ENCODE assay signal across 30 cellular contexts in the genomic region with DNA sequence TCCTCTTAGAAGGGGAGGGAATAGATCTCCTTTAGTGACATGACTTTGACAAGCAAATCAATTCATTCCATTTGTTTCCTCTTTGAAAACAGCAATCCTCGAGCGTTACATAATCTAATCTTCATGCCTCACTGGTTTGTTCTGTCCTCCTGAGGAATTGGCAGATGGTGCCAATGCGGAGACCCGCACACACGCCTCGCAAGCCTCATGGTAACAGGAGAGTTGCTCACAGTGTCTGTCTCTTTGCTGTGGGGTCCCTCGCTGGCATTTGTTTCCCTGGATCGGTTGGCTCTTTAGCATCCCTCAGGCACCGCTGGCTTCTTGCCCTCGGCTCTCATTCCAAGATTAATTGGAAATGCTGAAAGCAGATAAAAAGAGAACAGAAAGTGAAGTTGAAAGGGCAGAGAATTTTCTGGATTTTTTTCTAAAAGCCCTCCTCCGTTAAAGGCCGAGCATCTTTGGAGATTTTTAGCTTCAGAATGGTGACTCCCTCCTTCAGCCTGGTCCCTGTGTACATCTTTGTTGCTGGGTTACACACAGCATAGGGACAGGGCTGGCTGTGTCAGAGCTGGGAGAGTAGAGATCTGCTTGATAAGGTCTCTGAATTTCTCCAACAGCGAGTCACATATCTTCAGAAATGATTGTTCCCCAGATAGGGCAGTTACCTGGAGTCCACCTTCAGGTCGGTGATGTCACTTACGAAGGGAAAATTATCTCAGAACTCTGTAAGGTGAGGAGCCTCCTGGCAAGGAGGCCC. TPM values are rescaled to one million over a fixed set of nuclear protein-coding genes. Genes with fewer than 3 reads are reported as not detected.
DNase-seq lines count a peak whose midpoint lies in the region; ATAC-seq, FAIRE-seq and TF ChIP-seq lines count a peak whose summit lies in the region.
"Had no signal": no experiment of that assay in that cellular context is flagged by ENCODE, and none has a peak within 500 bp of the region (broad histone marks: within the 10 kb centered on the region; RNA-seq: fewer than 3 reads in every experiment).

No MANE protein-coding gene starts in this region.

- no peaks in the 10 kb centered on the region for H3K79me1 ChIP-seq in mesendoderm (ENCODE audit: low read length)

- no peak overlapping the region for H3K4me3 Mint-ChIP-seq in MCF 10A (ENCODE audit: unreplicated experiment)
- H3K4me3 Mint-ChIP-seq in activated T-cell treated with anti-CD3 and anti-CD28 coated beads, Interleukin-2, amount 50 U/mL, for 72 hours = no peak overlapping the region
- H3K4me3 Mint-ChIP-seq in naive thymus-derived CD8-positive, alpha-beta T cell = no peak overlapping the region
- H3K4me3 Mint-ChIP-seq: activated naive CD4-positive, alpha-beta T cell treated with anti-CD3 and anti-CD28 coated beads, Interleukin-2, amount 10 ng/mL, durations not matched to agents 7 days and 5 days; stimulated activated naive CD8-positive, alpha-beta T cell treated with anti-CD3 and anti-CD28 coated beads, Interleukin-15, Interleukin-2, amounts not matched to agents 100 ng/mL and 50 ng/mL, for 24 hours; T-cell had no signal

- no peak overlapping the region for H2AK5ac ChIP-seq in mesendoderm (ENCODE audit: low read length)

- no peaks in the 10 kb centered on the region for H3K79me2 ChIP-seq in mammary epithelial cell (ENCODE audit: insufficient read depth, low read length)
- H3K79me2 ChIP-seq in K562 (ENCODE audit: control insufficient read depth, insufficient read depth, low read length) = no peaks in the 10 kb centered on the region
- H3K79me2 ChIP-seq in mesendoderm (ENCODE audit: control insufficient read depth, insufficient read depth, low read length) = no peaks in the 10 kb centered on the region

- TF ChIP-seq CTCF in mammary epithelial cell (conservative IDR thresholded peaks at IDR 0.05 in 1 of 2, IDR thresholded peaks at IDR 0.05 in 1 of 2; ENCODE audit: extremely low read depth in 1 of 2, insufficient read depth in 1 of 2, low read depth in 1 of 2, low read length in 2 of 2) = no peak
- TF ChIP-seq CTCF in MCF 10A (IDR thresholded peaks at IDR 0.05; ENCODE audit: unreplicated experiment) = no peak
- no peak for TF ChIP-seq CTCF in K562 (IDR thresholded peaks at IDR 0.05 in 2 of 3, conservative IDR thresholded peaks at IDR 0.05 in 1 of 3; ENCODE audit: insufficient read depth in 2 of 3, low read depth in 1 of 3, low read length in 3 of 3)

- in situ Hi-C loops in mammary epithelial cell (cut with MboI; ENCODE audit: low sequenced_read_pairs in 2 of 2) (no loop called here), K562 (cut with MboI) (no loop called here), HAP-1 (cut with MboI; ENCODE audit: low sequenced_read_pairs) (no loop called here)

- no peak for FAIRE-seq in K562 (lab: Jason Lieb, UNC)
- FAIRE-seq: A549, GM12878, keratinocyte, TTC549 had no signal

- H2BK120ac ChIP-seq in mesendoderm (ENCODE audit: low read depth, low read length) = no peak overlapping the region

- H3K4ac ChIP-seq in mesendoderm (ENCODE audit: low read depth, low read length) = no peak overlapping the region

- POLR2A ChIA-PET in MCF 10A (lab: Yijun Ruan, JAX) (no interaction called here), K562 (lab: Yijun Ruan, JAX) (no interaction called here)
- POLR2A ChIA-PET in naive thymus-derived CD8-positive, alpha-beta T cell (lab: Charles Lee) = no interaction called here

- H3K27ac Mint-ChIP-seq in MCF 10A (ENCODE audit: low read depth, unreplicated experiment) = no peak overlapping the region
- no peak overlapping the region for H3K27ac Mint-ChIP-seq in activated T-cell treated with anti-CD3 and anti-CD28 coated beads, Interleukin-2, amount 50 U/mL, for 72 hours
- peak overlapping the region in 1 of 10 donors; percentile 24 for H3K27ac Mint-ChIP-seq in naive thymus-derived CD8-positive, alpha-beta T cell
- H3K27ac Mint-ChIP-seq: activated naive CD4-positive, alpha-beta T cell treated with anti-CD3 and anti-CD28 coated beads, Interleukin-2, amount 10 ng/mL, durations not matched to agents 7 days and 5 days; stimulated activated naive CD8-positive, alpha-beta T cell treated with anti-CD3 and anti-CD28 coated beads, Interleukin-15, Interleukin-2, amounts not matched to agents 100 ng/mL and 50 ng/mL, for 24 hours; T-cell had no signal

- H3K4me1 ChIP-seq in mammary epithelial cell (ENCODE audit: insufficient read depth, low read length) (no peaks in the 10 kb centered on the region), K562 (replicated peaks in 1 of 2; ENCODE audit: control insufficient read depth in 2 of 2, insufficient read depth in 2 of 2, low read length in 2 of 2) (peaks cover 3 to 10% of the 10 kb centered on the region in 2 experiments; a peak in 4 of 5 replicates), mesendoderm (ENCODE audit: control insufficient read depth, low read depth, low read length) (no peaks in the 10 kb centered on the region), HAP-1 (peaks cover 7% of the 10 kb centered on the region)
- H3K4me1 ChIP-seq: ascending aorta, esophagus squamous epithelium, gastrocnemius medialis, right atrium auricular region, tibial artery had no signal

- no peaks in the 10 kb centered on the region for H4K20me1 ChIP-seq in mammary epithelial cell (ENCODE audit: insufficient read depth, low read length)
- H4K20me1 ChIP-seq in K562 (replicated peaks; ENCODE audit: control insufficient read depth, insufficient read depth, low read length) = no peaks in the 10 kb centered on the region

- no peak for TF ChIP-seq POLR2A in K562 (conservative IDR thresholded peaks at IDR 0.05)
- TF ChIP-seq POLR2A in erythroblast (IDR thresholded peaks at IDR 0.05; ENCODE audit: low read length) = no peak

- H3K9me1 ChIP-seq in K562 (ENCODE audit: control insufficient read depth, insufficient read depth, low read length) = no peaks in the 10 kb centered on the region

- CTCF ChIA-PET in mammary epithelial cell (lab: Charles Lee; ENCODE audit: low non-redundant PET) = no interaction called here
- CTCF ChIA-PET in MCF 10A (lab: Yijun Ruan, JAX) = no interaction called here
- CTCF ChIA-PET in K562 (lab: Yijun Ruan, JAX; ENCODE audit: low intra/inter-chr PET ratio) = no interaction called here

- H3K27me3 ChIP-seq in mammary epithelial cell (ENCODE audit: insufficient read depth, low read length) (no peaks in the 10 kb centered on the region), K562 (ENCODE audit: control insufficient read depth in 2 of 2, insufficient read depth in 2 of 2, low read length in 2 of 2) (peaks cover 15 to 18% of the 10 kb centered on the region in 2 experiments; a peak in 4 of 5 replicates), mesendoderm (ENCODE audit: insufficient read depth, low read length, poor library complexity) (no peaks in the 10 kb centered on the region), HAP-1 (ENCODE audit: low read depth) (no peaks in the 10 kb centered on the region; the same call in 1 of the 2 replicates)
- H3K27me3 ChIP-seq: ascending aorta, right atrium auricular region had no signal

- H3K18ac ChIP-seq in mesendoderm (ENCODE audit: low read length) = no peak overlapping the region

- H3K27ac ChIP-seq in mammary epithelial cell (ENCODE audit: insufficient read depth, low read depth, low read length) (no peak overlapping the region), K562 (ENCODE audit: extremely low read depth, low read depth, low read length) (no peak overlapping the region), mesendoderm (ENCODE audit: low read depth, low read length) (no peak overlapping the region)
- H3K27ac ChIP-seq: A549, ascending aorta, esophagus squamous epithelium, gastrocnemius medialis, right atrium auricular region, tibial artery had no signal

- DNase-seq in mammary epithelial cell = no peak
- no peak for DNase-seq in MCF 10A (ENCODE audit: unreplicated experiment)
- DNase-seq in K562 (ENCODE audit: extremely low read depth in 1 of 4, low spot score in 3 of 4) = no peak
- DNase-seq in mesendoderm = peak; percentile 25
- no peak for DNase-seq in activated T-cell treated with anti-CD3 and anti-CD28 coated beads, Interleukin-2, amount 50 U/mL, for 72 hours
- no peak for DNase-seq in HAP-1 (ENCODE audit: low spot score in 2 of 2)
- DNase-seq in erythroblast (lab: John Stamatoyannopoulos, UW) = no peak
- no peak for DNase-seq in naive thymus-derived CD8-positive, alpha-beta T cell
- DNase-seq: activated naive CD4-positive, alpha-beta T cell treated with anti-CD3 and anti-CD28 coated beads, Interleukin-2, amount 10 ng/mL, durations not matched to agents 7 days and 5 days; DMS79 treated with DMSO at 0.1 percent for 48 hours; effector memory CD4-positive, alpha-beta T cell; esophagus squamous epithelium; gastrocnemius medialis; NCI-H1105 treated with DMSO at 0.1 percent for 48 hours; NCI-H774; occipital lobe; OCI-M1; SHP77; stimulated activated CD4-positive, alpha-beta T cell treated with anti-CD3 and anti-CD28 coated beads, Interleukin-4, amount 100 ng/mL, for 24 hours; T-cell; tibial artery had no signal

- H2BK15ac ChIP-seq in mesendoderm (replicated peaks; ENCODE audit: low read depth) = no peak overlapping the region

- H3K4me1 Mint-ChIP-seq in MCF 10A (ENCODE audit: insufficient read depth, unreplicated experiment) = no peaks in the 10 kb centered on the region
- H3K4me1 Mint-ChIP-seq in activated T-cell treated with anti-CD3 and anti-CD28 coated beads, Interleukin-2, amount 50 U/mL, for 72 hours (ENCODE audit: low read depth) = no peaks in the 10 kb centered on the region
- H3K4me1 Mint-ChIP-seq in naive thymus-derived CD8-positive, alpha-beta T cell = no peaks in the 10 kb centered on the region
- H3K4me1 Mint-ChIP-seq: activated naive CD4-positive, alpha-beta T cell treated with anti-CD3 and anti-CD28 coated beads, Interleukin-2, amount 10 ng/mL, durations not matched to agents 7 days and 5 days; T-cell had no signal

- no peaks in the 10 kb centered on the region for H3K9me3 ChIP-seq in mammary epithelial cell (replicated peaks; ENCODE audit: insufficient read depth, low read length)
- no peaks in the 10 kb centered on the region for H3K9me3 ChIP-seq in K562 (replicated peaks; ENCODE audit: control insufficient read depth, insufficient read depth, low read depth, low read length)
- H3K9me3 ChIP-seq in HAP-1 = no peaks in the 10 kb centered on the region
- H3K9me3 ChIP-seq: A549, ascending aorta, esophagus squamous epithelium, gastrocnemius medialis, right atrium auricular region, tibial artery had no signal

- H3K23ac ChIP-seq in mesendoderm (ENCODE audit: low read length) = no peak overlapping the region

- H4K8ac ChIP-seq in mesendoderm (ENCODE audit: low read depth, low read length) = no peak overlapping the region

- H3K36me3 Mint-ChIP-seq in MCF 10A (ENCODE audit: insufficient read depth, unreplicated experiment) = no peaks in the 10 kb centered on the region
- no peaks in the 10 kb centered on the region for H3K36me3 Mint-ChIP-seq in activated T-cell treated with anti-CD3 and anti-CD28 coated beads, Interleukin-2, amount 50 U/mL, for 72 hours (ENCODE audit: insufficient read depth in 2 of 2)
- H3K36me3 Mint-ChIP-seq in naive thymus-derived CD8-positive, alpha-beta T cell = no peaks in the 10 kb centered on the region
- H3K36me3 Mint-ChIP-seq: activated naive CD4-positive, alpha-beta T cell treated with anti-CD3 and anti-CD28 coated beads, Interleukin-2, amount 10 ng/mL, durations not matched to agents 7 days and 5 days; T-cell had no signal

- no peaks in the 10 kb centered on the region for H3K9me3 Mint-ChIP-seq in MCF 10A (ENCODE audit: unreplicated experiment)
- H3K9me3 Mint-ChIP-seq in activated T-cell treated with anti-CD3 and anti-CD28 coated beads, Interleukin-2, amount 50 U/mL, for 72 hours = no peaks in the 10 kb centered on the region
- no peaks in the 10 kb centered on the region for H3K9me3 Mint-ChIP-seq in naive thymus-derived CD8-positive, alpha-beta T cell
- H3K9me3 Mint-ChIP-seq: activated naive CD4-positive, alpha-beta T cell treated with anti-CD3 and anti-CD28 coated beads, Interleukin-2, amount 10 ng/mL, durations not matched to agents 7 days and 5 days; stimulated activated naive CD8-positive, alpha-beta T cell treated with anti-CD3 and anti-CD28 coated beads, Interleukin-15, Interleukin-2, amounts not matched to agents 100 ng/mL and 50 ng/mL, for 24 hours; T-cell had no signal

- no peak for TF ChIP-seq RAD21 in K562 (CRISPR knock-in tag; conservative IDR thresholded peaks at IDR 0.05 in 1 of 2, IDR thresholded peaks at IDR 0.05 in 1 of 2)

- no TSS peak for BruUV-seq in mammary epithelial cell (replicated peaks; lab: Mats Ljungman, UMichigan)
- no TSS peak for BruUV-seq in MCF 10A (replicated peaks; lab: Mats Ljungman, UMichigan)
- BruUV-seq in K562 (replicated peaks; lab: Mats Ljungman, UMichigan) = no TSS peak

- no peak overlapping the region for H3K56ac ChIP-seq in mesendoderm (ENCODE audit: low read length)

- no peaks in the 10 kb centered on the region for H3K27me3 Mint-ChIP-seq in MCF 10A (ENCODE audit: insufficient read depth, unreplicated experiment)
- H3K27me3 Mint-ChIP-seq in activated T-cell treated with anti-CD3 and anti-CD28 coated beads, Interleukin-2, amount 50 U/mL, for 72 hours (ENCODE audit: low read depth) = peaks cover 4% of the 10 kb centered on the region
- H3K27me3 Mint-ChIP-seq in naive thymus-derived CD8-positive, alpha-beta T cell = peaks cover 0 to 4% (median 3%) of the 10 kb centered on the region in 5 donors
- H3K27me3 Mint-ChIP-seq: stimulated activated naive CD8-positive, alpha-beta T cell treated with anti-CD3 and anti-CD28 coated beads, Interleukin-15, Interleukin-2, amounts not matched to agents 100 ng/mL and 50 ng/mL, for 24 hours had no signal

- TF ChIP-seq EP300 in K562 (IDR thresholded peaks at IDR 0.05; ENCODE audit: low read length) = no peak

- no peak overlapping the region for H3K9ac ChIP-seq in mammary epithelial cell (ENCODE audit: insufficient read depth, low read length)
- H3K9ac ChIP-seq in K562 (ENCODE audit: insufficient read depth in 1 of 2, low read depth in 2 of 2, low read length in 2 of 2) = no peak overlapping the region
- H3K9ac ChIP-seq in mesendoderm (ENCODE audit: low read length) = no peak overlapping the region

- dilution Hi-C loops in mammary epithelial cell (cut with HindIII; ENCODE audit: low sequenced_read_pairs) = no loop called here

- H2BK5ac ChIP-seq in mesendoderm (ENCODE audit: low read length) = no peak overlapping the region

- intact Hi-C loops in mammary epithelial cell (cut with micrococcal nuclease) = no loop called here
- intact Hi-C loops in MCF 10A (cut with micrococcal nuclease) = no loop called here
- intact Hi-C loops in K562 (cut with micrococcal nuclease) = no loop called here

- H2AFZ ChIP-seq in mammary epithelial cell (ENCODE audit: low read depth, low read length) = peak overlapping the region; percentile 20
- H2AFZ ChIP-seq in K562 (ENCODE audit: low read depth, low read length) = no peak overlapping the region

- no peak for ATAC-seq in K562
- no peak for ATAC-seq in activated T-cell treated with anti-CD3 and anti-CD28 coated beads, Interleukin-2, amount 50 U/mL, for 72 hours (replicated peaks in 1 of 2)
- no peak for ATAC-seq in naive thymus-derived CD8-positive, alpha-beta T cell
- ATAC-seq: A549, gastrocnemius medialis, GM12878, T-cell had no signal

- H4K5ac ChIP-seq in mesendoderm (ENCODE audit: low read length) = no peak overlapping the region

- no peak overlapping the region for H3K4me3 ChIP-seq in mammary epithelial cell (replicated peaks in 1 of 3; ENCODE audit: insufficient read depth in 1 of 3, low read depth in 2 of 3, low read length in 3 of 3)
- H3K4me3 ChIP-seq in K562 = no peak overlapping the region
- no peak overlapping the region for H3K4me3 ChIP-seq in mesendoderm (ENCODE audit: low read length)
- H3K4me3 ChIP-seq in HAP-1 = no peak overlapping the region
- H3K4me3 ChIP-seq: A549, ascending aorta, esophagus squamous epithelium, gastrocnemius medialis, GM12878, right atrium auricular region, tibial artery had no signal

- H3K4me2 ChIP-seq in mammary epithelial cell (ENCODE audit: insufficient read depth, low read depth, low read length) = no peak overlapping the region
- no peak overlapping the region for H3K4me2 ChIP-seq in K562 (ENCODE audit: insufficient read depth, low read length)
- H3K4me2 ChIP-seq in mesendoderm (ENCODE audit: low read length) = no peak overlapping the region
- H3K4me2 ChIP-seq: A549 had no signal

- H3K36me3 ChIP-seq in mammary epithelial cell (ENCODE audit: insufficient read depth, low read length) (no peaks in the 10 kb centered on the region), K562 (ENCODE audit: control insufficient read depth, insufficient read depth, low read length) (no peaks in the 10 kb centered on the region), mesendoderm (ENCODE audit: control insufficient read depth, insufficient read depth, low read length) (no peaks in the 10 kb centered on the region), HAP-1 (replicated peaks) (no peaks in the 10 kb centered on the region)
- H3K36me3 ChIP-seq: ascending aorta, esophagus squamous epithelium, gastrocnemius medialis, right atrium auricular region, tibial artery had no signal

- WGBS in mammary epithelial cell (ENCODE audit: low coverage, missing lambda C conversion rate) = 22% methylated on average over 15 of the region's 15 CpGs
- 9% methylated on average over 15 of the region's 15 CpGs for WGBS in K562 (ENCODE audit: insufficient coverage, low coverage, missing lambda C conversion rate)
- no CpG with 5 or more reads among the region's 15 CpGs for WGBS in mesendoderm (ENCODE audit: extremely low coverage, insufficient coverage, low lambda C conversion rate)

RNA-seq across cellular contexts. Expression of a gene that starts 10.1 kb away (rescaled TPM):
- under 1 TPM in 1 of 2 donors, not detected in 1; 0.26 TPM for total RNA-seq in mammary epithelial cell
- 0.03 TPM for polyA plus RNA-seq in mammary epithelial cell
- polyA minus RNA-seq in mammary epithelial cell = not detected
- not detected in 2 replicates for total RNA-seq in MCF 10A (2022)
- total RNA-seq in K562 (2011; cell fraction: chromatin; rRNA removed; ENCODE audit: low replicate concordance) = 0.16 TPM in 1 of 2 replicates, not detected in the other
- total RNA-seq in K562 (2011; cell fraction: nucleolus; rRNA removed) = 0.67 TPM in 1 of 2 replicates, not detected in the other
- 0.15 TPM in 1 of 2 replicates, not detected in the other for total RNA-seq in K562 (2011; cell fraction: nucleoplasm; rRNA removed)
- not detected in 2 replicates for total RNA-seq in K562 (2014; rRNA removed)
- not detected in 2 replicates for total RNA-seq in K562 (2014; rRNA removed; fragmentation: Illumina TruSeq; extraction: Trizol)
- total RNA-seq in K562 (2015; rRNA removed; fragmentation: Illumina TruSeq; extraction: Trizol) = not detected in 2 replicates
- total RNA-seq in K562 (2021) = not detected in 2 replicates
- polyA plus RNA-seq in K562 (2011; rRNA removed) = not detected in 2 replicates
- 0.04 TPM in 1 of 2 replicates, not detected in the other for polyA plus RNA-seq in K562 (2011; cell fraction: cytosol; rRNA removed)
- not detected in 2 replicates for polyA plus RNA-seq in K562 (2011; cell fraction: nucleus; rRNA removed)
- 0.07 TPM in 1 of 2 replicates, not detected in the other for polyA plus RNA-seq in K562 (2012)
- polyA plus RNA-seq in K562 (2014; fragmentation: Illumina TruSeq; extraction: Trizol) = not detected in 2 replicates
- not detected for polyA plus RNA-seq in K562 (2014; fragmentation: Nextera tagmentation; extraction: Ambion mirVana)
- polyA plus RNA-seq in K562 (2014; rRNA removed) = not detected in 2 replicates
- not detected in 2 replicates for polyA minus RNA-seq in K562 (2011; rRNA and poly(A)+ RNA removed)
- not detected in 2 replicates for polyA minus RNA-seq in K562 (2011; cell fraction: cytosol; rRNA and poly(A)+ RNA removed)
- polyA minus RNA-seq in K562 (2011; cell fraction: nucleus; rRNA and poly(A)+ RNA removed) = not detected in 2 replicates
- 0.62 TPM for polyA plus RNA-seq in mesendoderm (2013, experiment 1 of 2)
- polyA plus RNA-seq in mesendoderm (2013, experiment 2 of 2) = 0.67 TPM
- total RNA-seq in activated T-cell treated with anti-CD3 and anti-CD28 coated beads, Interleukin-2, amount 50 U/mL, for 72 hours = 1 to 10 TPM in 1 of 2 donors, not detected in 1; 1.2 TPM
- under 1 TPM in 1 of 2 experiments, not detected in 1; 0.34 TPM for total RNA-seq in naive thymus-derived CD8-positive, alpha-beta T cell
- not detected for polyA plus RNA-seq in naive thymus-derived CD8-positive, alpha-beta T cell
- total RNA-seq: lung microvascular endothelial cell, T-cell had no signal
- polyA plus RNA-seq: BJ had no signal

RNA-seq across cellular contexts. Expression of a gene that starts 49.1 kb away (rescaled TPM):
- total RNA-seq in mammary epithelial cell (10 to 100 TPM; 19.3 to 35.6 TPM), MCF 10A (2022) (24.3 and 29.9 TPM in 2 replicates), K562 (2014; rRNA removed) (69.0 and 73.0 TPM in 2 replicates), K562 (2014; rRNA removed; fragmentation: Illumina TruSeq; extraction: Trizol) (73.8 and 75.5 TPM in 2 replicates), K562 (2015; rRNA removed; fragmentation: Illumina TruSeq; extraction: Trizol) (64.6 and 66.9 TPM in 2 replicates), K562 (2021) (69.7 and 76.4 TPM in 2 replicates)
- polyA plus RNA-seq in mammary epithelial cell (82.6 TPM), K562 (2011; rRNA removed) (99.3 and 113 TPM in 2 replicates), K562 (2014; fragmentation: Illumina TruSeq; extraction: Trizol) (57.5 and 79.6 TPM in 2 replicates), K562 (2014; fragmentation: Nextera tagmentation; extraction: Ambion mirVana) (100 to 1,000 TPM; 235 to 253 TPM), K562 (2014; rRNA removed) (114 and 126 TPM in 2 replicates)
- 16.3 TPM for polyA minus RNA-seq in mammary epithelial cell
- 66.1 and 98.7 TPM in 2 replicates for total RNA-seq in K562 (2011; cell fraction: chromatin; rRNA removed; ENCODE audit: low replicate concordance)
- 83.4 and 96.9 TPM in 2 replicates for total RNA-seq in K562 (2011; cell fraction: nucleolus; rRNA removed)
- total RNA-seq in K562 (2011; cell fraction: nucleoplasm; rRNA removed) = 89.8 and 104 TPM in 2 replicates
- polyA plus RNA-seq in K562 (2011; cell fraction: cytosol; rRNA removed) = 111 and 118 TPM in 2 replicates
- polyA plus RNA-seq in K562 (2011; cell fraction: nucleus; rRNA removed) = 125 and 132 TPM in 2 replicates
- 66.6 and 90.2 TPM in 2 replicates for polyA plus RNA-seq in K562 (2012)
- 57.9 and 59.2 TPM in 2 replicates for polyA minus RNA-seq in K562 (2011; rRNA and poly(A)+ RNA removed)
- polyA minus RNA-seq in K562 (2011; cell fraction: cytosol; rRNA and poly(A)+ RNA removed) = 20.4 and 32.0 TPM in 2 replicates
- polyA minus RNA-seq in K562 (2011; cell fraction: nucleus; rRNA and poly(A)+ RNA removed) = 31.8 and 52.6 TPM in 2 replicates
- 45.5 TPM for polyA plus RNA-seq in mesendoderm (2013, experiment 1 of 2)
- polyA plus RNA-seq in mesendoderm (2013, experiment 2 of 2) = 44.6 TPM
- total RNA-seq in activated T-cell treated with anti-CD3 and anti-CD28 coated beads, Interleukin-2, amount 50 U/mL, for 72 hours = 10 to 100 TPM; 37.4 to 40.8 TPM
- 10 to 100 TPM; 68.7 to 75.7 TPM for total RNA-seq in naive thymus-derived CD8-positive, alpha-beta T cell
- polyA plus RNA-seq in naive thymus-derived CD8-positive, alpha-beta T cell = 100 to 1,000 TPM; 121 to 126 (median 124) TPM

RNA-seq across cellular contexts. Expression of a gene that starts 56.6 kb away (rescaled TPM):
- total RNA-seq in mammary epithelial cell = 100 to 1,000 TPM in 1 of 2 donors, 10 to 100 TPM in 1; 64.7 to 114 TPM
- 37.1 TPM for polyA plus RNA-seq in mammary epithelial cell
- polyA minus RNA-seq in mammary epithelial cell = 150 TPM
- 107 and 144 TPM in 2 replicates for total RNA-seq in MCF 10A (2022)
- 88.8 and 90.6 TPM in 2 replicates for total RNA-seq in K562 (2011; cell fraction: chromatin; rRNA removed; ENCODE audit: low replicate concordance)
- total RNA-seq in K562 (2011; cell fraction: nucleolus; rRNA removed) = 52.4 and 69.7 TPM in 2 replicates
- 97.0 and 104 TPM in 2 replicates for total RNA-seq in K562 (2011; cell fraction: nucleoplasm; rRNA removed)
- total RNA-seq in K562 (2014; rRNA removed) = 57.8 and 63.6 TPM in 2 replicates
- total RNA-seq in K562 (2014; rRNA removed; fragmentation: Illumina TruSeq; extraction: Trizol) = 90.7 and 93.1 TPM in 2 replicates
- total RNA-seq in K562 (2015; rRNA removed; fragmentation: Illumina TruSeq; extraction: Trizol) = 102 and 108 TPM in 2 replicates
- total RNA-seq in K562 (2021) = 92.9 and 104 TPM in 2 replicates
- polyA plus RNA-seq in K562 (2011; rRNA removed) = 40.2 and 51.9 TPM in 2 replicates
- polyA plus RNA-seq in K562 (2011; cell fraction: cytosol; rRNA removed) = 11.9 and 30.2 TPM in 2 replicates
- 22.8 and 31.1 TPM in 2 replicates for polyA plus RNA-seq in K562 (2011; cell fraction: nucleus; rRNA removed)
- polyA plus RNA-seq in K562 (2012) = 51.4 and 67.7 TPM in 2 replicates
- 73.7 and 94.6 TPM in 2 replicates for polyA plus RNA-seq in K562 (2014; fragmentation: Illumina TruSeq; extraction: Trizol)
- polyA plus RNA-seq in K562 (2014; fragmentation: Nextera tagmentation; extraction: Ambion mirVana) = 10 to 100 TPM; 18.5 to 20.5 TPM
- polyA plus RNA-seq in K562 (2014; rRNA removed) = 40.9 and 45.3 TPM in 2 replicates
- polyA minus RNA-seq in K562 (2011; rRNA and poly(A)+ RNA removed) = 68.4 and 73.2 TPM in 2 replicates
- polyA minus RNA-seq in K562 (2011; cell fraction: cytosol; rRNA and poly(A)+ RNA removed) = 40.9 and 51.9 TPM in 2 replicates
- 6.3 and 17.9 TPM in 2 replicates for polyA minus RNA-seq in K562 (2011; cell fraction: nucleus; rRNA and poly(A)+ RNA removed)
- polyA plus RNA-seq in mesendoderm (2013, experiment 1 of 2) = 82.7 TPM
- polyA plus RNA-seq in mesendoderm (2013, experiment 2 of 2) = 85.1 TPM
- total RNA-seq in activated T-cell treated with anti-CD3 and anti-CD28 coated beads, Interleukin-2, amount 50 U/mL, for 72 hours = 10 to 100 TPM; 75.7 to 88.9 TPM
- total RNA-seq in naive thymus-derived CD8-positive, alpha-beta T cell = 10 to 100 TPM; 40.7 to 44.6 TPM
- polyA plus RNA-seq in naive thymus-derived CD8-positive, alpha-beta T cell = 10 to 100 TPM; 32.7 to 41.2 (median 36.0) TPM
